24 cellular contexts compared by ENCODE assay signal in genomic region chr22:28658448-28658847, GRCh38.
DNase-seq lines count a peak whose midpoint lies in the region; TF ChIP-seq lines count a peak whose summit lies in the region.
"Had no signal": no experiment of that assay in that cellular context is flagged by ENCODE, and none has a peak within 500 bp of the region (broad histone marks: within the 10 kb centered on the region; RNA-seq: fewer than 3 reads in every experiment).

No MANE protein-coding gene starts in this region.

- H3K27ac ChIP-seq in SK-N-MC = peak overlapping the region; percentile 20; the same call in 1 of the 2 replicates
- H3K27ac ChIP-seq: BLaER1 had no signal

- H3K36me3 ChIP-seq in SK-N-MC (ENCODE audit: insufficient read depth, low read length) = peaks cover 7% of the 10 kb centered on the region; the same call in 1 of the 2 replicates
- H3K36me3 ChIP-seq: BE2C, BLaER1 had no signal

- peaks cover 41% of the 10 kb centered on the region for H3K27me3 Mint-ChIP-seq in activated naive CD4-positive, alpha-beta T cell treated with anti-CD3 and anti-CD28 coated beads, Interleukin-2, amount 50 U/mL, for 24 hours
- H3K27me3 Mint-ChIP-seq in activated naive CD4-positive, alpha-beta T cell treated with anti-CD3 and anti-CD28 coated beads, Interleukin-2, amount 10 ng/mL, durations not matched to agents 7 days and 5 days = peaks cover 75% of the 10 kb centered on the region

- DNase-seq in activated naive CD4-positive, alpha-beta T cell treated with anti-CD3 and anti-CD28 coated beads, Interleukin-2, amount 10 ng/mL, durations not matched to agents 7 days and 5 days = no peak
- no peak for DNase-seq in HEK293T (ENCODE audit: extremely low spot score)
- peak; percentile 10 for DNase-seq in SK-N-MC (ENCODE audit: low read depth, low spot score)
- no peak for DNase-seq in NCI-H345 (lab: John Stamatoyannopoulos, UW)
- DNase-seq in ecto neural progenitor cell (ENCODE audit: low spot score) = no peak
- DNase-seq: 8988T; ACHN; BE2C; C1 segment of cervical spinal cord; CD4-positive, alpha-beta memory T cell; CD4-positive, CD25-positive, alpha-beta regulatory T cell; CD8-positive, alpha-beta memory T cell; COR-L47; DMS 273 treated with DMSO at 0.1 percent for 48 hours; DMS153; DMS53; DMS79; DND-41; EL; GDM1 had no signal

- H3K27ac Mint-ChIP-seq in activated naive CD4-positive, alpha-beta T cell treated with anti-CD3 and anti-CD28 coated beads, Interleukin-2, amount 50 U/mL, for 24 hours = peak overlapping the region; percentile 41
- no peak overlapping the region for H3K27ac Mint-ChIP-seq in activated naive CD4-positive, alpha-beta T cell treated with anti-CD3 and anti-CD28 coated beads, Interleukin-2, amount 10 ng/mL, durations not matched to agents 7 days and 5 days
- H3K27ac Mint-ChIP-seq: CD14-positive monocyte; CD4-positive, alpha-beta memory T cell; CD4-positive, CD25-positive, alpha-beta regulatory T cell; CD8-positive, alpha-beta memory T cell had no signal

- CTCF ChIA-PET in activated naive CD4-positive, alpha-beta T cell treated with anti-CD3 and anti-CD28 coated beads, Interleukin-2, amount 10 ng/mL, durations not matched to agents 7 days and 5 days (lab: Charles Lee) = no interaction called here
- CTCF ChIA-PET in HEK293T (lab: Yijun Ruan, JAX) = no interaction called here

- no peak overlapping the region for H3K4me3 ChIP-seq in SK-N-MC
- H3K4me3 ChIP-seq: BLaER1, GM12878 had no signal

- no peaks in the 10 kb centered on the region for H3K4me1 Mint-ChIP-seq in activated naive CD4-positive, alpha-beta T cell treated with anti-CD3 and anti-CD28 coated beads, Interleukin-2, amount 50 U/mL, for 24 hours
- no peaks in the 10 kb centered on the region for H3K4me1 Mint-ChIP-seq in activated naive CD4-positive, alpha-beta T cell treated with anti-CD3 and anti-CD28 coated beads, Interleukin-2, amount 10 ng/mL, durations not matched to agents 7 days and 5 days
- H3K4me1 Mint-ChIP-seq: CD14-positive monocyte; CD4-positive, alpha-beta memory T cell; CD4-positive, CD25-positive, alpha-beta regulatory T cell; CD8-positive, alpha-beta memory T cell had no signal

- no peak overlapping the region for H3K9ac ChIP-seq in SK-N-MC (ENCODE audit: insufficient read length)
- H3K9ac ChIP-seq: BLaER1 had no signal

- no peaks in the 10 kb centered on the region for H3K9me3 ChIP-seq in SK-N-MC (ENCODE audit: low read depth, low read length)
- H3K9me3 ChIP-seq: BE2C, BLaER1 had no signal

- H3K4me3 Mint-ChIP-seq in activated naive CD4-positive, alpha-beta T cell treated with anti-CD3 and anti-CD28 coated beads, Interleukin-2, amount 50 U/mL, for 24 hours = no peak overlapping the region
- H3K4me3 Mint-ChIP-seq in activated naive CD4-positive, alpha-beta T cell treated with anti-CD3 and anti-CD28 coated beads, Interleukin-2, amount 10 ng/mL, durations not matched to agents 7 days and 5 days = no peak overlapping the region
- H3K4me3 Mint-ChIP-seq: CD14-positive monocyte; CD4-positive, alpha-beta memory T cell; CD4-positive, CD25-positive, alpha-beta regulatory T cell; CD8-positive, alpha-beta memory T cell had no signal

- H3K36me3 Mint-ChIP-seq in activated naive CD4-positive, alpha-beta T cell treated with anti-CD3 and anti-CD28 coated beads, Interleukin-2, amount 50 U/mL, for 24 hours = peaks cover 4% of the 10 kb centered on the region
- H3K36me3 Mint-ChIP-seq in activated naive CD4-positive, alpha-beta T cell treated with anti-CD3 and anti-CD28 coated beads, Interleukin-2, amount 10 ng/mL, durations not matched to agents 7 days and 5 days = no peaks in the 10 kb centered on the region
- H3K36me3 Mint-ChIP-seq: CD14-positive monocyte; CD4-positive, alpha-beta memory T cell; CD4-positive, CD25-positive, alpha-beta regulatory T cell; CD8-positive, alpha-beta memory T cell had no signal

- H3K9me3 Mint-ChIP-seq in activated naive CD4-positive, alpha-beta T cell treated with anti-CD3 and anti-CD28 coated beads, Interleukin-2, amount 50 U/mL, for 24 hours = no peaks in the 10 kb centered on the region
- H3K9me3 Mint-ChIP-seq in activated naive CD4-positive, alpha-beta T cell treated with anti-CD3 and anti-CD28 coated beads, Interleukin-2, amount 10 ng/mL, durations not matched to agents 7 days and 5 days = peaks cover 5% of the 10 kb centered on the region

- POLR2A ChIA-PET in HEK293T (lab: Yijun Ruan, JAX) = interaction anchor here (1.3 kb wide), 1 partner anchor 20 kb away, joined by 4 read pairs; no protein-coding TSS in a partner anchor

TF ChIP-seq in HEK293T, 16 proteins besides CTCF, POLR2A, EP300 and RAD21:
- peak; percentile 55; the same call in 1 of the 2 replicates for TF ChIP-seq CTBP1 (IDR thresholded peaks at IDR 0.05; ENCODE audit: borderline replicate concordance)
- TF ChIP-seq PKNOX1 (IDR thresholded peaks at IDR 0.05) = peak; percentile 82
- no peak for TF ChIP-seq HDGF (IDR thresholded peaks at IDR 0.05; ENCODE audit: borderline replicate concordance)
- TF ChIP-seq L3MBTL2 (conservative IDR thresholded peaks at IDR 0.05) = peak; percentile 32; the same call in 1 of the 2 replicates
TF ChIP-seq in HEK293T: peak in this region for 3.
